ENCODE assay signal across 8 cellular contexts in genomic region chr12:132559652-132560420, GRCh38. TPM values are rescaled to one million over a fixed set of nuclear protein-coding genes. Genes with fewer than 3 reads are reported as not detected.
DNase-seq lines count a peak whose midpoint lies in the region; ATAC-seq, FAIRE-seq and TF ChIP-seq lines count a peak whose summit lies in the region.

No MANE protein-coding gene starts in this region.

- peak overlapping the region; percentile 87 for H2AFZ ChIP-seq in neuronal stem cell (ENCODE audit: low read length)

- peaks cover 27% of the 10 kb centered on the region for H3K79me1 ChIP-seq in neuronal stem cell (ENCODE audit: low read depth, low read length)

- H3K4ac ChIP-seq in neuronal stem cell (ENCODE audit: low read length), result peak overlapping the region; percentile 96

- FAIRE-seq in frontal cortex (lab: Jason Lieb, UNC), result no peak

- H3K36me3 ChIP-seq in CD8-positive, alpha-beta T cell (ENCODE audit: insufficient read depth, low read length), result no peaks in the 10 kb centered on the region
- no peaks in the 10 kb centered on the region for H3K36me3 ChIP-seq in HAP-1 (replicated peaks)
- peaks cover 2 to 7% of the 10 kb centered on the region in 2 donors for H3K36me3 ChIP-seq in neuronal stem cell (replicated peaks in 1 of 2; ENCODE audit: control insufficient read depth in 2 of 2, insufficient read depth in 2 of 2, low read length in 2 of 2)
- H3K36me3 ChIP-seq in aorta (ENCODE audit: control insufficient read depth in 1 of 2, insufficient read depth in 2 of 2, low read length in 1 of 2), result no peaks in the 10 kb centered on the region

- POLR2A ChIA-PET in CD8-positive, alpha-beta T cell (lab: Charles Lee), result no interaction called here

- H4K8ac ChIP-seq in neuronal stem cell (ENCODE audit: low read depth, low read length), result no peak overlapping the region

- intact Hi-C loops in CD8-positive, alpha-beta T cell (cut with DNase I, micrococcal nuclease), result loop anchor here in 1 of 2 experiments (5.0 kb wide), 1 partner anchor 408 kb away; no protein-coding TSS in a partner anchor
- intact Hi-C loops in aorta (cut with DNase I), result no loop called here

- WGBS in neuronal stem cell (ENCODE audit: extremely low coverage in 2 of 2, insufficient read length in 2 of 2, insufficient replicate concordance in 1 of 2), 2 donors, result no CpG with 5 or more reads among the region's 109 CpGs
- 0 to 1% methylated on average over 67 to 109 of the region's 109 CpGs for WGBS in aorta, 2 donors

- peaks cover 27% of the 10 kb centered on the region for H3K4me1 ChIP-seq in CD8-positive, alpha-beta T cell (ENCODE audit: insufficient read depth, low read length)
- H3K4me1 ChIP-seq in HAP-1, result no peaks in the 10 kb centered on the region
- peaks cover 11 to 15% of the 10 kb centered on the region in 2 donors for H3K4me1 ChIP-seq in neuronal stem cell (ENCODE audit: control insufficient read depth in 2 of 2, insufficient read depth in 1 of 2, low read depth in 1 of 2, low read length in 2 of 2)
- no peaks in the 10 kb centered on the region for H3K4me1 ChIP-seq in aorta (ENCODE audit: control insufficient read depth in 1 of 2, insufficient read depth in 2 of 2, low read length in 2 of 2)

- H3K4me1 Mint-ChIP-seq in CD8-positive, alpha-beta T cell (ENCODE audit: low read depth), result peaks cover 20% of the 10 kb centered on the region
- H3K4me1 Mint-ChIP-seq in activated T-cell treated with anti-CD3 and anti-CD28 coated beads, Interleukin-2, amount 50 U/mL, for 72 hours (ENCODE audit: low read depth), result peaks cover 15% of the 10 kb centered on the region

- peak overlapping the region; percentile 73 for H3K4me3 Mint-ChIP-seq in CD8-positive, alpha-beta T cell
- H3K4me3 Mint-ChIP-seq in activated T-cell treated with anti-CD3 and anti-CD28 coated beads, Interleukin-2, amount 50 U/mL, for 72 hours, result peak overlapping the region; percentile 72 to 76

- H3K9me3 Mint-ChIP-seq in CD8-positive, alpha-beta T cell, result no peaks in the 10 kb centered on the region
- no peaks in the 10 kb centered on the region for H3K9me3 Mint-ChIP-seq in activated T-cell treated with anti-CD3 and anti-CD28 coated beads, Interleukin-2, amount 50 U/mL, for 72 hours

- peak overlapping the region; percentile 83 for H3K23ac ChIP-seq in neuronal stem cell (ENCODE audit: low read depth, low read length, poor library complexity)

- H3K14ac ChIP-seq in neuronal stem cell (ENCODE audit: low read length), result peak overlapping the region; percentile 82

- peaks cover 11% of the 10 kb centered on the region for H3K27me3 Mint-ChIP-seq in CD8-positive, alpha-beta T cell (ENCODE audit: low read depth)
- no peaks in the 10 kb centered on the region for H3K27me3 Mint-ChIP-seq in activated T-cell treated with anti-CD3 and anti-CD28 coated beads, Interleukin-2, amount 50 U/mL, for 72 hours (ENCODE audit: low read depth)

- DNase-seq in CD8-positive, alpha-beta T cell, result peak in 1 of 7 experiments; percentile 21
- DNase-seq in HAP-1 (ENCODE audit: low spot score in 2 of 2), result peak; percentile 42 to 77
- peak; percentile 80 for DNase-seq in NCI-H748 (lab: John Stamatoyannopoulos, UW; ENCODE audit: unreplicated experiment)
- DNase-seq in activated T-cell treated with anti-CD3 and anti-CD28 coated beads, Interleukin-2, amount 50 U/mL, for 72 hours, result peak; percentile 47 to 53
- peak; percentile 96 for DNase-seq in frontal cortex (ENCODE audit: low spot score in 2 of 2)
- no peak for DNase-seq in neuronal stem cell (ENCODE audit: low spot score)
- DNase-seq in aorta, result no peak

- TF ChIP-seq CTCF in CD8-positive, alpha-beta T cell (IDR thresholded peaks at IDR 0.05), result no peak

- no peak overlapping the region for H3K27ac ChIP-seq in CD8-positive, alpha-beta T cell (ENCODE audit: low read depth, low read length)
- H3K27ac ChIP-seq in neuronal stem cell (replicated peaks; ENCODE audit: low read length), result peak overlapping the region; percentile 64
- H3K27ac ChIP-seq in aorta (ENCODE audit: low read depth in 1 of 2, low read length in 2 of 2), result no peak overlapping the region

- peak overlapping the region; percentile 37 for H3K4me3 ChIP-seq in CD8-positive, alpha-beta T cell (ENCODE audit: low read depth, low read length)
- H3K4me3 ChIP-seq in HAP-1, result peak overlapping the region; percentile 60
- H3K4me3 ChIP-seq in neuronal stem cell (ENCODE audit: low read length in 2 of 2), result peak overlapping the region; percentile 72 to 95
- peak overlapping the region; percentile 22 to 58 for H3K4me3 ChIP-seq in aorta (ENCODE audit: low read length in 2 of 2)

- H2AK5ac ChIP-seq in neuronal stem cell (ENCODE audit: low read depth, low read length), result peak overlapping the region; percentile 79

- H3K18ac ChIP-seq in neuronal stem cell (ENCODE audit: low read length), result peak overlapping the region; percentile 95

- peak overlapping the region; percentile 39 for H2BK5ac ChIP-seq in neuronal stem cell (ENCODE audit: low read length)

- peak; percentile 29 for ATAC-seq in CD8-positive, alpha-beta T cell
- ATAC-seq in activated T-cell treated with anti-CD3 and anti-CD28 coated beads, Interleukin-2, amount 50 U/mL, for 72 hours (replicated peaks in 1 of 2), result peak; percentile 66 to 71
- peak; percentile 24 for ATAC-seq in aorta (ENCODE audit: low FRiP score)
- no peak for ATAC-seq in GM21825 (IDR thresholded peaks at IDR 0.05; ENCODE audit: unreplicated experiment)

- H3K9me3 ChIP-seq in CD8-positive, alpha-beta T cell (ENCODE audit: low read length), result no peaks in the 10 kb centered on the region
- H3K9me3 ChIP-seq in HAP-1 (no peaks in the 10 kb centered on the region), neuronal stem cell (replicated peaks in 1 of 2; ENCODE audit: control insufficient read depth in 2 of 2, insufficient read depth in 1 of 2, low read depth in 1 of 2, low read length in 2 of 2) (no peaks in the 10 kb centered on the region), aorta (ENCODE audit: control insufficient read depth, low read length) (no peaks in the 10 kb centered on the region)

- CTCF ChIA-PET in CD8-positive, alpha-beta T cell (lab: Charles Lee), result no interaction called here

- H3K9ac ChIP-seq in neuronal stem cell (ENCODE audit: low read depth, low read length, poor library complexity), result peak overlapping the region; percentile 91

- peaks cover 7% of the 10 kb centered on the region for H3K27me3 ChIP-seq in CD8-positive, alpha-beta T cell (ENCODE audit: insufficient read depth, low read length)
- no peaks in the 10 kb centered on the region for H3K27me3 ChIP-seq in HAP-1 (ENCODE audit: low read depth)
- H3K27me3 ChIP-seq in neuronal stem cell (ENCODE audit: control insufficient read depth in 3 of 3, insufficient read depth in 3 of 3, low read depth in 1 of 3, low read length in 3 of 3), result no peaks in the 10 kb centered on the region
- no peaks in the 10 kb centered on the region for H3K27me3 ChIP-seq in aorta (ENCODE audit: control insufficient read depth in 1 of 2, insufficient read depth in 2 of 2, low read length in 1 of 2)

- H2BK120ac ChIP-seq in neuronal stem cell (ENCODE audit: low read depth, low read length), result no peak overlapping the region

- H3K36me3 Mint-ChIP-seq in CD8-positive, alpha-beta T cell, result peaks cover 4% of the 10 kb centered on the region
- no peaks in the 10 kb centered on the region for H3K36me3 Mint-ChIP-seq in activated T-cell treated with anti-CD3 and anti-CD28 coated beads, Interleukin-2, amount 50 U/mL, for 72 hours (ENCODE audit: insufficient read depth in 2 of 2)

- H3K27ac Mint-ChIP-seq in CD8-positive, alpha-beta T cell, result no peak overlapping the region
- no peak overlapping the region for H3K27ac Mint-ChIP-seq in activated T-cell treated with anti-CD3 and anti-CD28 coated beads, Interleukin-2, amount 50 U/mL, for 72 hours

- H4K91ac ChIP-seq in neuronal stem cell (ENCODE audit: low read depth, low read length, poor library complexity), result no peak overlapping the region

- in situ Hi-C loops in HAP-1 (cut with MboI; ENCODE audit: low sequenced_read_pairs), result loop anchor here (10.0 to 25.0 kb wide), 2 partner anchors 145 to 398 kb away; no protein-coding TSS in a partner anchor

- H2BK15ac ChIP-seq in neuronal stem cell (ENCODE audit: low read length), result peak overlapping the region; percentile 89

- H3K4me2 ChIP-seq in neuronal stem cell (ENCODE audit: insufficient read depth, low read length, poor library complexity, severe bottlenecking), result peak overlapping the region; percentile 90

- peak overlapping the region; percentile 41 for H2BK12ac ChIP-seq in neuronal stem cell (ENCODE audit: low read length)

RNA-seq across cellular contexts. Expression of gene LRCOL1, which starts 50.5 kb away (rescaled TPM):
- not detected for total RNA-seq in CD8-positive, alpha-beta T cell
- total RNA-seq in activated T-cell treated with anti-CD3 and anti-CD28 coated beads, Interleukin-2, amount 50 U/mL, for 72 hours, result not detected
- total RNA-seq in frontal cortex (not detected), aorta (1 to 10 TPM in 1 of 2 donors, not detected in 1; 1.2 TPM)
- 0.46 TPM for polyA plus RNA-seq in neuronal stem cell (2013, experiment 1 of 2)
- 0.55 TPM for polyA plus RNA-seq in neuronal stem cell (2013, experiment 2 of 2)
- under 1 TPM in 1 of 2 donors, not detected in 1; 0.59 TPM for polyA plus RNA-seq in aorta

RNA-seq across cellular contexts. Expression of gene P2RX2, which starts 58.7 kb away (rescaled TPM):
- not detected for total RNA-seq in CD8-positive, alpha-beta T cell
- not detected for total RNA-seq in activated T-cell treated with anti-CD3 and anti-CD28 coated beads, Interleukin-2, amount 50 U/mL, for 72 hours
- total RNA-seq in frontal cortex (not detected), aorta (under 1 TPM in 1 of 2 donors, not detected in 1; 0.27 TPM)
- polyA plus RNA-seq in neuronal stem cell (2013, experiment 1 of 2), result 0.14 TPM
- polyA plus RNA-seq in neuronal stem cell (2013, experiment 2 of 2), result 0.11 TPM
- not detected for polyA plus RNA-seq in aorta

Comparison
In these comparisons a context has a peak if more than half of its experiments do, and no peak if none do; other contexts are left out.
1. DNase-seq: peak in HAP-1 (2 of 2), NCI-H748 (single experiment), activated T-cell treated with anti-CD3 and anti-CD28 coated beads, Interleukin-2, amount 50 U/mL, for 72 hours (2 of 2) and frontal cortex (2 of 2); none in neuronal stem cell (single experiment) and aorta (0 of 2).
2. Peak in every context shown above with its lines, with median percentiles within 50 percentile points of each other: H3K4me3 ChIP-seq.